1 cellular context compared by ENCODE assay signal in the genomic region with DNA sequence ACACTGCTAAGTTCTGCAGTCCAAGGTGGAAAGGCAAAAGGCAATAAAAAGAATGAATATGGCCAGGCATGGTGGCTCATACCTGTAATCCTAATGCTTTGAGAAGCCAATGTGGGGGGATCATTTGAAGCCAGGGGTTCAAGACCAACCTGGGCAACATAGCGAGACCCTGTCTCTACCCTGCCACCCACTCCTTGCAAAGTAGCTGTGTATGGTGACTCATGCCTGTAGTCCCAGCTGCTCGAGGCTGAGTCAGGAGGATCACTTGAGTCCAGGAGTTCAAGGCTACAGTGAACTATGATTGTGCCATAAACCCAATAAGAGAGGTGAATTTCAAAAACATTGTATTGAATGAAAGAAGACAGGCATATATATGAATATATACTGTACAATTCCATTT.
TF ChIP-seq lines count a peak whose summit lies in the region.

No MANE protein-coding gene starts in this region.

TF ChIP-seq in HepG2, 621 proteins besides CTCF, POLR2A, EP300 and RAD21 (continued from another document and continues in another):
- TF ChIP-seq MAFF (IDR thresholded peaks at IDR 0.05; ENCODE audit: low read depth, low read length) (peak; percentile 57; the same call in 1 of the 2 replicates), ZSCAN25 (CRISPR knock-in tag; IDR thresholded peaks at IDR 0.05) (no peak), TEAD3 (CRISPR knock-in tag; optimal IDR thresholded peaks at IDR 0.05; ENCODE audit: borderline replicate concordance) (peak; percentile 46), ELF3 (CRISPR knock-in tag; IDR thresholded peaks at IDR 0.05) (no peak; the same call in 1 of the 2 replicates), KAT2B (IDR thresholded peaks at IDR 0.05; ENCODE audit: borderline replicate concordance, low read depth, low read length) (no peak), ZFY (CRISPR knock-in tag; IDR thresholded peaks at IDR 0.05) (no peak), ZNF672 (CRISPR knock-in tag; IDR thresholded peaks at IDR 0.05) (no peak), MEIS1 (CRISPR knock-in tag; IDR thresholded peaks at IDR 0.05; ENCODE audit: borderline replicate concordance) (no peak), ZNF878 (CRISPR knock-in tag; IDR thresholded peaks at IDR 0.05) (no peak), JUND (CRISPR knock-in tag; IDR thresholded peaks at IDR 0.05) (peak; percentile 91), NCOR1 (IDR thresholded peaks at IDR 0.05; ENCODE audit: borderline replicate concordance, low read length) (peak; percentile 18; the same call in 1 of the 2 replicates), NFE2 (CRISPR knock-in tag; IDR thresholded peaks at IDR 0.05) (no peak), FOXK1 (CRISPR knock-in tag; IDR thresholded peaks at IDR 0.05; ENCODE audit: borderline replicate concordance, low read depth) (0 out of 2 replicates have a peak, but pooled peaks have one; percentile 13), HNF4G (IDR thresholded peaks at IDR 0.05; ENCODE audit: borderline replicate concordance, low read depth, low read length) (0 out of 2 replicates have a peak, but pooled peaks have one; percentile 28), HNF4G (CRISPR knock-in tag; IDR thresholded peaks at IDR 0.05; ENCODE audit: borderline replicate concordance, low read depth) (no peak), NCOA5 (CRISPR knock-in tag; IDR thresholded peaks at IDR 0.05) (no peak), ELF1 (CRISPR knock-in tag; IDR thresholded peaks at IDR 0.05) (0 out of 2 replicates have a peak, but pooled peaks have one; percentile 10), NCOA2 (CRISPR knock-in tag; IDR thresholded peaks at IDR 0.05) (0 out of 2 replicates have a peak, but pooled peaks have one; percentile 25), ZNF775 (CRISPR knock-in tag; IDR thresholded peaks at IDR 0.05; ENCODE audit: borderline replicate concordance) (no peak), SAP130 (CRISPR knock-in tag; IDR thresholded peaks at IDR 0.05; ENCODE audit: low read depth) (peak; percentile 89), SIX4 (CRISPR knock-in tag; IDR thresholded peaks at IDR 0.05) (no peak), MIER2 (CRISPR knock-in tag; IDR thresholded peaks at IDR 0.05) (no peak), NR2F2 (IDR thresholded peaks at IDR 0.05; ENCODE audit: borderline replicate concordance, low read depth) (no peak), ZNF121 (CRISPR knock-in tag; IDR thresholded peaks at IDR 0.05) (peak; percentile 97), ZNF136 (CRISPR knock-in tag; IDR thresholded peaks at IDR 0.05; ENCODE audit: low read depth) (no peak)
- TF ChIP-seq, protein P1, sequence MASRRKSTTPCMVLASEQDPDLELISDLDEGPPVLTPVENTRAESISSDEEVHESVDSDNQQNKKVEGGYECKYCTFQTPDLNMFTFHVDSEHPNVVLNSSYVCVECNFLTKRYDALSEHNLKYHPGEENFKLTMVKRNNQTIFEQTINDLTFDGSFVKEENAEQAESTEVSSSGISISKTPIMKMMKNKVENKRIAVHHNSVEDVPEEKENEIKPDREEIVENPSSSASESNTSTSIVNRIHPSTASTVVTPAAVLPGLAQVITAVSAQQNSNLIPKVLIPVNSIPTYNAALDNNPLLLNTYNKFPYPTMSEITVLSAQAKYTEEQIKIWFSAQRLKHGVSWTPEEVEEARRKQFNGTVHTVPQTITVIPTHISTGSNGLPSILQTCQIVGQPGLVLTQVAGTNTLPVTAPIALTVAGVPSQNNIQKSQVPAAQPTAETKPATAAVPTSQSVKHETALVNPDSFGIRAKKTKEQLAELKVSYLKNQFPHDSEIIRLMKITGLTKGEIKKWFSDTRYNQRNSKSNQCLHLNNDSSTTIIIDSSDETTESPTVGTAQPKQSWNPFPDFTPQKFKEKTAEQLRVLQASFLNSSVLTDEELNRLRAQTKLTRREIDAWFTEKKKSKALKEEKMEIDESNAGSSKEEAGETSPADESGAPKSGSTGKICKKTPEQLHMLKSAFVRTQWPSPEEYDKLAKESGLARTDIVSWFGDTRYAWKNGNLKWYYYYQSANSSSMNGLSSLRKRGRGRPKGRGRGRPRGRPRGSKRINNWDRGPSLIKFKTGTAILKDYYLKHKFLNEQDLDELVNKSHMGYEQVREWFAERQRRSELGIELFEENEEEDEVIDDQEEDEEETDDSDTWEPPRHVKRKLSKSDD (CRISPR knock-in tag; IDR thresholded peaks at IDR 0.05; ENCODE audit: low read depth) = no peak
- TF ChIP-seq, protein P2, sequence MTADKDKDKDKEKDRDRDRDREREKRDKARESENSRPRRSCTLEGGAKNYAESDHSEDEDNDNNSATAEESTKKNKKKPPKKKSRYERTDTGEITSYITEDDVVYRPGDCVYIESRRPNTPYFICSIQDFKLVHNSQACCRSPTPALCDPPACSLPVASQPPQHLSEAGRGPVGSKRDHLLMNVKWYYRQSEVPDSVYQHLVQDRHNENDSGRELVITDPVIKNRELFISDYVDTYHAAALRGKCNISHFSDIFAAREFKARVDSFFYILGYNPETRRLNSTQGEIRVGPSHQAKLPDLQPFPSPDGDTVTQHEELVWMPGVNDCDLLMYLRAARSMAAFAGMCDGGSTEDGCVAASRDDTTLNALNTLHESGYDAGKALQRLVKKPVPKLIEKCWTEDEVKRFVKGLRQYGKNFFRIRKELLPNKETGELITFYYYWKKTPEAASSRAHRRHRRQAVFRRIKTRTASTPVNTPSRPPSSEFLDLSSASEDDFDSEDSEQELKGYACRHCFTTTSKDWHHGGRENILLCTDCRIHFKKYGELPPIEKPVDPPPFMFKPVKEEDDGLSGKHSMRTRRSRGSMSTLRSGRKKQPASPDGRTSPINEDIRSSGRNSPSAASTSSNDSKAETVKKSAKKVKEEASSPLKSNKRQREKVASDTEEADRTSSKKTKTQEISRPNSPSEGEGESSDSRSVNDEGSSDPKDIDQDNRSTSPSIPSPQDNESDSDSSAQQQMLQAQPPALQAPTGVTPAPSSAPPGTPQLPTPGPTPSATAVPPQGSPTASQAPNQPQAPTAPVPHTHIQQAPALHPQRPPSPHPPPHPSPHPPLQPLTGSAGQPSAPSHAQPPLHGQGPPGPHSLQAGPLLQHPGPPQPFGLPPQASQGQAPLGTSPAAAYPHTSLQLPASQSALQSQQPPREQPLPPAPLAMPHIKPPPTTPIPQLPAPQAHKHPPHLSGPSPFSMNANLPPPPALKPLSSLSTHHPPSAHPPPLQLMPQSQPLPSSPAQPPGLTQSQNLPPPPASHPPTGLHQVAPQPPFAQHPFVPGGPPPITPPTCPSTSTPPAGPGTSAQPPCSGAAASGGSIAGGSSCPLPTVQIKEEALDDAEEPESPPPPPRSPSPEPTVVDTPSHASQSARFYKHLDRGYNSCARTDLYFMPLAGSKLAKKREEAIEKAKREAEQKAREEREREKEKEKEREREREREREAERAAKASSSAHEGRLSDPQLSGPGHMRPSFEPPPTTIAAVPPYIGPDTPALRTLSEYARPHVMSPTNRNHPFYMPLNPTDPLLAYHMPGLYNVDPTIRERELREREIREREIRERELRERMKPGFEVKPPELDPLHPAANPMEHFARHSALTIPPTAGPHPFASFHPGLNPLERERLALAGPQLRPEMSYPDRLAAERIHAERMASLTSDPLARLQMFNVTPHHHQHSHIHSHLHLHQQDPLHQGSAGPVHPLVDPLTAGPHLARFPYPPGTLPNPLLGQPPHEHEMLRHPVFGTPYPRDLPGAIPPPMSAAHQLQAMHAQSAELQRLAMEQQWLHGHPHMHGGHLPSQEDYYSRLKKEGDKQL (CRISPR knock-in tag; IDR thresholded peaks at IDR 0.05; ENCODE audit: low read depth) = no peak
- TF ChIP-seq, protein P3, sequence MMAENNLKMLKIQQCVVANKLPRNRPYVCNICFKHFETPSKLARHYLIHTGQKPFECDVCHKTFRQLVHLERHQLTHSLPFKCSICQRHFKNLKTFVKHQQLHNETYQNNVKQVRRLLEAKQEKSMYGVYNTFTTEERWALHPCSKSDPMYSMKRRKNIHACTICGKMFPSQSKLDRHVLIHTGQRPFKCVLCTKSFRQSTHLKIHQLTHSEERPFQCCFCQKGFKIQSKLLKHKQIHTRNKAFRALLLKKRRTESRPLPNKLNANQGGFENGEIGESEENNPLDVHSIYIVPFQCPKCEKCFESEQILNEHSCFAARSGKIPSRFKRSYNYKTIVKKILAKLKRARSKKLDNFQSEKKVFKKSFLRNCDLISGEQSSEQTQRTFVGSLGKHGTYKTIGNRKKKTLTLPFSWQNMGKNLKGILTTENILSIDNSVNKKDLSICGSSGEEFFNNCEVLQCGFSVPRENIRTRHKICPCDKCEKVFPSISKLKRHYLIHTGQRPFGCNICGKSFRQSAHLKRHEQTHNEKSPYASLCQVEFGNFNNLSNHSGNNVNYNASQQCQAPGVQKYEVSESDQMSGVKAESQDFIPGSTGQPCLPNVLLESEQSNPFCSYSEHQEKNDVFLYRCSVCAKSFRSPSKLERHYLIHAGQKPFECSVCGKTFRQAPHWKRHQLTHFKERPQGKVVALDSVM (CRISPR knock-in tag; IDR thresholded peaks at IDR 0.05) = peak; percentile 90
- TF ChIP-seq, protein P4, sequence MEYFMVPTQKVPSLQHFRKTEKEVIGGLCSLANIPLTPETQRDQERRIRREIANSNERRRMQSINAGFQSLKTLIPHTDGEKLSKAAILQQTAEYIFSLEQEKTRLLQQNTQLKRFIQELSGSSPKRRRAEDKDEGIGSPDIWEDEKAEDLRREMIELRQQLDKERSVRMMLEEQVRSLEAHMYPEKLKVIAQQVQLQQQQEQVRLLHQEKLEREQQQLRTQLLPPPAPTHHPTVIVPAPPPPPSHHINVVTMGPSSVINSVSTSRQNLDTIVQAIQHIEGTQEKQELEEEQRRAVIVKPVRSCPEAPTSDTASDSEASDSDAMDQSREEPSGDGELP (IDR thresholded peaks at IDR 0.05; ENCODE audit: borderline replicate concordance, low read depth) = peak; percentile 88; the same call in 1 of the 2 replicates
- TF ChIP-seq, protein P5, sequence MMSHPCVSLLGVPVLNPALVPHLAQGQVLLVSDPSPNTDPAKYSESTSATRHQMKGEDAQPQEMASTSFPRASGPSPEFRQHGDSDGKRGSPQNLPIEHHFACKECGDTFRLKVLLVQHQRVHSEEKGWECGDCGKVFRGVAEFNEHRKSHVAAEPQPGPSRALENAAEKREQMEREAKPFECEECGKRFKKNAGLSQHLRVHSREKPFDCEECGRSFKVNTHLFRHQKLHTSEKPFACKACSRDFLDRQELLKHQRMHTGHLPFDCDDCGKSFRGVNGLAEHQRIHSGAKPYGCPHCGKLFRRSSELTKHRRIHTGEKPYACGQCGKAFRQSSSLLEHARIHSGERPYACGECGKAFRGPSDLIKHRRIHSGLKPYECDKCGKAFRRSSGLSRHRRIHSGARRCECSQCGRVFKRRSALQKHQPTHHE (CRISPR knock-in tag; IDR thresholded peaks at IDR 0.05; ENCODE audit: borderline replicate concordance) = no peak
- TF ChIP-seq, protein P6, sequence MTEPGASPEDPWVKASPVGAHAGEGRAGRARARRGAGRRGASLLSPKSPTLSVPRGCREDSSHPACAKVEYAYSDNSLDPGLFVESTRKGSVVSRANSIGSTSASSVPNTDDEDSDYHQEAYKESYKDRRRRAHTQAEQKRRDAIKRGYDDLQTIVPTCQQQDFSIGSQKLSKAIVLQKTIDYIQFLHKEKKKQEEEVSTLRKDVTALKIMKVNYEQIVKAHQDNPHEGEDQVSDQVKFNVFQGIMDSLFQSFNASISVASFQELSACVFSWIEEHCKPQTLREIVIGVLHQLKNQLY (CRISPR knock-in tag; IDR thresholded peaks at IDR 0.05) = no peak
- TF ChIP-seq, protein P7, sequence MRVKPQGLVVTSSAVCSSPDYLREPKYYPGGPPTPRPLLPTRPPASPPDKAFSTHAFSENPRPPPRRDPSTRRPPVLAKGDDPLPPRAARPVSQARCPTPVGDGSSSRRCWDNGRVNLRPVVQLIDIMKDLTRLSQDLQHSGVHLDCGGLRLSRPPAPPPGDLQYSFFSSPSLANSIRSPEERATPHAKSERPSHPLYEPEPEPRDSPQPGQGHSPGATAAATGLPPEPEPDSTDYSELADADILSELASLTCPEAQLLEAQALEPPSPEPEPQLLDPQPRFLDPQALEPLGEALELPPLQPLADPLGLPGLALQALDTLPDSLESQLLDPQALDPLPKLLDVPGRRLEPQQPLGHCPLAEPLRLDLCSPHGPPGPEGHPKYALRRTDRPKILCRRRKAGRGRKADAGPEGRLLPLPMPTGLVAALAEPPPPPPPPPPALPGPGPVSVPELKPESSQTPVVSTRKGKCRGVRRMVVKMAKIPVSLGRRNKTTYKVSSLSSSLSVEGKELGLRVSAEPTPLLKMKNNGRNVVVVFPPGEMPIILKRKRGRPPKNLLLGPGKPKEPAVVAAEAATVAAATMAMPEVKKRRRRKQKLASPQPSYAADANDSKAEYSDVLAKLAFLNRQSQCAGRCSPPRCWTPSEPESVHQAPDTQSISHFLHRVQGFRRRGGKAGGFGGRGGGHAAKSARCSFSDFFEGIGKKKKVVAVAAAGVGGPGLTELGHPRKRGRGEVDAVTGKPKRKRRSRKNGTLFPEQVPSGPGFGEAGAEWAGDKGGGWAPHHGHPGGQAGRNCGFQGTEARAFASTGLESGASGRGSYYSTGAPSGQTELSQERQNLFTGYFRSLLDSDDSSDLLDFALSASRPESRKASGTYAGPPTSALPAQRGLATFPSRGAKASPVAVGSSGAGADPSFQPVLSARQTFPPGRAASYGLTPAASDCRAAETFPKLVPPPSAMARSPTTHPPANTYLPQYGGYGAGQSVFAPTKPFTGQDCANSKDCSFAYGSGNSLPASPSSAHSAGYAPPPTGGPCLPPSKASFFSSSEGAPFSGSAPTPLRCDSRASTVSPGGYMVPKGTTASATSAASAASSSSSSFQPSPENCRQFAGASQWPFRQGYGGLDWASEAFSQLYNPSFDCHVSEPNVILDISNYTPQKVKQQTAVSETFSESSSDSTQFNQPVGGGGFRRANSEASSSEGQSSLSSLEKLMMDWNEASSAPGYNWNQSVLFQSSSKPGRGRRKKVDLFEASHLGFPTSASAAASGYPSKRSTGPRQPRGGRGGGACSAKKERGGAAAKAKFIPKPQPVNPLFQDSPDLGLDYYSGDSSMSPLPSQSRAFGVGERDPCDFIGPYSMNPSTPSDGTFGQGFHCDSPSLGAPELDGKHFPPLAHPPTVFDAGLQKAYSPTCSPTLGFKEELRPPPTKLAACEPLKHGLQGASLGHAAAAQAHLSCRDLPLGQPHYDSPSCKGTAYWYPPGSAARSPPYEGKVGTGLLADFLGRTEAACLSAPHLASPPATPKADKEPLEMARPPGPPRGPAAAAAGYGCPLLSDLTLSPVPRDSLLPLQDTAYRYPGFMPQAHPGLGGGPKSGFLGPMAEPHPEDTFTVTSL (CRISPR knock-in tag; IDR thresholded peaks at IDR 0.05; ENCODE audit: borderline replicate concordance) = no peak
- TF ChIP-seq, protein P8, sequence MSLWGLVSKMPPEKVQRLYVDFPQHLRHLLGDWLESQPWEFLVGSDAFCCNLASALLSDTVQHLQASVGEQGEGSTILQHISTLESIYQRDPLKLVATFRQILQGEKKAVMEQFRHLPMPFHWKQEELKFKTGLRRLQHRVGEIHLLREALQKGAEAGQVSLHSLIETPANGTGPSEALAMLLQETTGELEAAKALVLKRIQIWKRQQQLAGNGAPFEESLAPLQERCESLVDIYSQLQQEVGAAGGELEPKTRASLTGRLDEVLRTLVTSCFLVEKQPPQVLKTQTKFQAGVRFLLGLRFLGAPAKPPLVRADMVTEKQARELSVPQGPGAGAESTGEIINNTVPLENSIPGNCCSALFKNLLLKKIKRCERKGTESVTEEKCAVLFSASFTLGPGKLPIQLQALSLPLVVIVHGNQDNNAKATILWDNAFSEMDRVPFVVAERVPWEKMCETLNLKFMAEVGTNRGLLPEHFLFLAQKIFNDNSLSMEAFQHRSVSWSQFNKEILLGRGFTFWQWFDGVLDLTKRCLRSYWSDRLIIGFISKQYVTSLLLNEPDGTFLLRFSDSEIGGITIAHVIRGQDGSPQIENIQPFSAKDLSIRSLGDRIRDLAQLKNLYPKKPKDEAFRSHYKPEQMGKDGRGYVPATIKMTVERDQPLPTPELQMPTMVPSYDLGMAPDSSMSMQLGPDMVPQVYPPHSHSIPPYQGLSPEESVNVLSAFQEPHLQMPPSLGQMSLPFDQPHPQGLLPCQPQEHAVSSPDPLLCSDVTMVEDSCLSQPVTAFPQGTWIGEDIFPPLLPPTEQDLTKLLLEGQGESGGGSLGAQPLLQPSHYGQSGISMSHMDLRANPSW (CRISPR knock-in tag; IDR thresholded peaks at IDR 0.05; ENCODE audit: borderline replicate concordance) = no peak
- TF ChIP-seq, protein P9, sequence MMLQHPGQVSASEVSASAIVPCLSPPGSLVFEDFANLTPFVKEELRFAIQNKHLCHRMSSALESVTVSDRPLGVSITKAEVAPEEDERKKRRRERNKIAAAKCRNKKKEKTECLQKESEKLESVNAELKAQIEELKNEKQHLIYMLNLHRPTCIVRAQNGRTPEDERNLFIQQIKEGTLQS (CRISPR knock-in tag; IDR thresholded peaks at IDR 0.05) = peak; percentile 91
